ENCODE assay signal across 13 cellular contexts in the genomic region with DNA sequence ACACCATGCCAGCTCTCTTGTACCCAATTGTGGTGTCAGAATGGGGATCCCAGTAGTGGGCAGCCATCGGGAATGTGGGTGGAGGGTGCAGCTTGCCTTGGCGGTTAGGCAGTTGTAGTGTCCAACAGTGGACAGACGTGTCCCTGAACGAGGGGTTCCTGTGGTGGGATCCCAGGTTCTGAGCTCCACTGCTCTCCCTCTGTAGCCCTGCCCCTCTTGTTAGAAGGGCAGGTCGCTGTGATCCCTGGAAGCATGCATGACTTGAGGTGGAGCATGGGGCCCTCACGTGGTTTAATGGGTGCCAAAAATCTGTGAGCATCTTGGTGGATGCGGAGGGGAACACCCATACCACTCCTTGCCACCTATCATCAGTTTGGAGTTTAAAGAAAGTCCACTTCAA.
"Had no signal": no experiment of that assay in that cellular context is flagged by ENCODE, and none has a peak within 500 bp of the region (broad histone marks: within the 10 kb centered on the region; RNA-seq: fewer than 3 reads in every experiment).

No MANE protein-coding gene starts in this region.

- H3K4me2 ChIP-seq: hepatocyte, neural progenitor cell had no signal

- DNase-seq: activated CD4-positive, alpha-beta T cell treated with anti-CD3 and anti-CD28 coated beads, Interleukin-2, amount 50 U/mL, for 1 hour; activated naive CD4-positive, alpha-beta T cell; activated T-cell treated with anti-CD3 and anti-CD28 coated beads, Interleukin-2, amount 50 U/mL, for 72 hours; dermis blood vessel endothelial cell; erythroblast; retina; small intestine; tibial artery had no signal

- ATAC-seq: activated T-cell treated with anti-CD3 and anti-CD28 coated beads, Interleukin-2, amount 50 U/mL, for 72 hours; pancreas had no signal

- H3K27ac Mint-ChIP-seq: activated T-cell treated with anti-CD3 and anti-CD28 coated beads, Interleukin-2, amount 50 U/mL, for 72 hours; neural progenitor cell had no signal

- H3K9me3 ChIP-seq: adrenal gland, pancreas, tibial artery, vagina had no signal

- H3K9me3 Mint-ChIP-seq: activated T-cell treated with anti-CD3 and anti-CD28 coated beads, Interleukin-2, amount 50 U/mL, for 72 hours; neural progenitor cell had no signal

- H3K36me3 ChIP-seq: adrenal gland, neural progenitor cell, pancreas, tibial artery, vagina had no signal

- H3K27me3 ChIP-seq: adrenal gland, hepatocyte, pancreas, tibial artery, vagina had no signal

- H3K4me3 ChIP-seq: adrenal gland, hepatocyte, neural progenitor cell, tibial artery, vagina had no signal

- H3K27ac ChIP-seq: hepatocyte, neural progenitor cell, tibial artery, vagina had no signal

- FAIRE-seq: pancreas, small intestine had no signal

- H3K9ac ChIP-seq: neural progenitor cell had no signal
